6 cellular contexts compared by ENCODE assay signal in genomic region chr1:174721246-174721645, GRCh38.
"Had no signal": no experiment of that assay in that cellular context is flagged by ENCODE, and none has a peak within 500 bp of the region (broad histone marks: within the 10 kb centered on the region; RNA-seq: fewer than 3 reads in every experiment).

No MANE protein-coding gene starts in this region.

- ATAC-seq: K562 had no signal

- H3K9me3 Mint-ChIP-seq: IgD-negative memory B cell had no signal

- H3K27me3 Mint-ChIP-seq: IgD-negative memory B cell had no signal

- H3K27ac Mint-ChIP-seq: IgD-negative memory B cell had no signal

- DNase-seq: IMR-90, KBM-7 had no signal

- H3K27ac ChIP-seq: HL-60 had no signal

- H3K4me3 ChIP-seq: K562 had no signal

- FAIRE-seq: HTR-8/SVneo, K562 had no signal

- H3K4me3 Mint-ChIP-seq: IgD-negative memory B cell had no signal
